Comparison of ENCODE assay signal across 10 cellular contexts in the genomic region with DNA sequence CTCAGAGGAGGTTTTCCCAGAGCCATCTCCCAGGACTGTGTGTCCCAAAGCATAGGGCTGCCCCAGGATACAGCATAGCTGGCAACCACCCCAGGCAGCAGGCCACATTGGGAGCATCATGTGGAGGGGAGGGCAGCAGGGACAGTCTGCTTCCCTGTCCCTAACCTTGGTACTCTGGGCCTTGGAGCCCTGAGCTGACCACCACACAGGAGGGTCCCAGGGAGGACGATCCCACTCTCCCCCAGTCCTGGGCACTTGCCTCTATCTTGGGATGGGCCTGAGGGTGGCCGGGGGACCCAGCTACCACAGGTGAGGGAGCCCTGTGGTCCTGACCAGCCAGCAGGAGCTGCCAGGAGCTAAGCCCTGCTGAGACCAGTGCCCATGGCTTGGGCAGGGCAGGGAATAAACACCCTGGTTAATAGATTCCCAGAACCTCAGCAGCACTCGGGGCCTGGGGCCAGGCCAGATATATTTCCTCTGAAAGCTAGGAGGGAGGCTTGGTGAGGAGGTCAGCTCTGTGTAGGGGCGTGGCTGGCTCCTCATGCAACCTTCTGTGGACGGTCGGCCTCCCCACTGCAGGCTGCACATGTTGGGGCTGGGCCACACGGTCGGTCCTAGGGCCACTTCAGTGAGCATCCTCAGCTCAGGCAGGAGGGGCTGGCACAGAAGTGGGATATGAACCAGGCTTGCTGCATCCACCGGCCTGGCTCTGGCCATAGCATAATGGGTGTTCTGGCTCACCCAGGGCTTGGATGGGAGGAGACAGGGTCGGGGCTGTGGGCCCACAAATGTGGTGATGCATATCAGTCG. TPM values are rescaled to one million over a fixed set of nuclear protein-coding genes. Genes with fewer than 3 reads are reported as not detected.
DNase-seq lines count a peak whose midpoint lies in the region; ATAC-seq, FAIRE-seq and TF ChIP-seq lines count a peak whose summit lies in the region.
"Had no signal": no experiment of that assay in that cellular context is flagged by ENCODE, and none has a peak within 500 bp of the region (broad histone marks: within the 10 kb centered on the region; RNA-seq: fewer than 3 reads in every experiment).

No MANE protein-coding gene starts in this region.

- no peak overlapping the region for H3K4me3 Mint-ChIP-seq in stimulated activated naive CD8-positive, alpha-beta T cell treated with anti-CD3 and anti-CD28 coated beads, Interleukin-15, Interleukin-2, amounts not matched to agents 100 ng/mL and 50 ng/mL, for 24 hours

- peak overlapping the region; percentile 80 for H3K27ac Mint-ChIP-seq in stimulated activated naive CD8-positive, alpha-beta T cell treated with anti-CD3 and anti-CD28 coated beads, Interleukin-15, Interleukin-2, amounts not matched to agents 100 ng/mL and 50 ng/mL, for 24 hours

- no peaks in the 10 kb centered on the region for H3K27me3 ChIP-seq in endothelial cell of umbilical vein (ENCODE audit: control insufficient read depth in 2 of 2, insufficient read depth in 2 of 2, low read length in 2 of 2)
- H3K27me3 ChIP-seq in parathyroid adenoma (ENCODE audit: control insufficient read depth, insufficient read depth, low read length) = no peaks in the 10 kb centered on the region
- no peaks in the 10 kb centered on the region for H3K27me3 ChIP-seq in vagina

- H3K79me2 ChIP-seq in endothelial cell of umbilical vein (ENCODE audit: control insufficient read depth, insufficient read depth, low read length) (peaks cover 13% of the 10 kb centered on the region), parathyroid adenoma (peaks cover 43% of the 10 kb centered on the region)

- no peaks in the 10 kb centered on the region for H3K27me3 Mint-ChIP-seq in stimulated activated naive CD8-positive, alpha-beta T cell treated with anti-CD3 and anti-CD28 coated beads, Interleukin-15, Interleukin-2, amounts not matched to agents 100 ng/mL and 50 ng/mL, for 24 hours

- CTCF ChIA-PET in endothelial cell of umbilical vein (lab: Charles Lee) = interaction anchor here (0.6 to 5.7 kb wide), 12 partner anchors 10 to 126 kb away, joined by 3 to 52 read pairs (median 4); partner anchors contain the start of gene CARD19

- H3K4me1 ChIP-seq in endothelial cell of umbilical vein (ENCODE audit: control insufficient read depth, extremely low read depth, insufficient read depth, low read length) (peaks cover 72% of the 10 kb centered on the region), parathyroid adenoma (peaks cover 46% of the 10 kb centered on the region), vagina (peaks cover 90% of the 10 kb centered on the region)

- H3K9me3 Mint-ChIP-seq in stimulated activated naive CD8-positive, alpha-beta T cell treated with anti-CD3 and anti-CD28 coated beads, Interleukin-15, Interleukin-2, amounts not matched to agents 100 ng/mL and 50 ng/mL, for 24 hours = no peaks in the 10 kb centered on the region

- H2AFZ ChIP-seq in endothelial cell of umbilical vein (ENCODE audit: low read depth, low read length) (no peak overlapping the region), parathyroid adenoma (no peak overlapping the region)

- intact Hi-C loops in endothelial cell of umbilical vein (cut with micrococcal nuclease) = loop anchor here (1.0 kb wide), 1 partner anchor 10 kb away; no protein-coding TSS in a partner anchor
- intact Hi-C loops in vagina (cut with DNase I) = no loop called here

- H3K4me1 Mint-ChIP-seq in stimulated activated naive CD8-positive, alpha-beta T cell treated with anti-CD3 and anti-CD28 coated beads, Interleukin-15, Interleukin-2, amounts not matched to agents 100 ng/mL and 50 ng/mL, for 24 hours (ENCODE audit: low read depth) = peaks cover 70% of the 10 kb centered on the region

- POLR2A ChIA-PET in endothelial cell of umbilical vein (lab: Charles Lee) = interaction anchor here (0.7 to 1.8 kb wide), 3 partner anchors 10 to 437 kb away, joined by 3 to 9 read pairs (median 3); partner anchors contain the start of gene CARD19

- H3K9me3 ChIP-seq in endothelial cell of umbilical vein (replicated peaks; ENCODE audit: control insufficient read depth, insufficient read depth, low read length) = no peaks in the 10 kb centered on the region
- H3K9me3 ChIP-seq in parathyroid adenoma (ENCODE audit: control insufficient read depth, low read length) = no peaks in the 10 kb centered on the region
- H3K9me3 ChIP-seq in vagina = no peaks in the 10 kb centered on the region

- no peak for TF ChIP-seq CTCF in endothelial cell of umbilical vein (IDR thresholded peaks at IDR 0.05; ENCODE audit: extremely low read depth in 1 of 2, insufficient read depth in 1 of 2, low read depth in 1 of 2, low read length in 2 of 2)
- no peak for TF ChIP-seq CTCF in parathyroid adenoma (IDR thresholded peaks at IDR 0.05)
- no peak for TF ChIP-seq CTCF in vagina (IDR thresholded peaks at IDR 0.05)
- no peak for TF ChIP-seq CTCF in omental fat pad (IDR thresholded peaks at IDR 0.05)

- H3K4me3 ChIP-seq in endothelial cell of umbilical vein (replicated peaks in 1 of 3; ENCODE audit: insufficient read depth in 1 of 3, low read depth in 1 of 3, low read length in 3 of 3) (no peak overlapping the region), parathyroid adenoma (ENCODE audit: low read depth, low read length) (no peak overlapping the region), vagina (no peak overlapping the region)

- FAIRE-seq in endothelial cell of umbilical vein (lab: Jason Lieb, UNC) = no peak
- FAIRE-seq in GM12892 (lab: Jason Lieb, UNC) = no peak

- peaks cover 18% of the 10 kb centered on the region for H3K36me3 Mint-ChIP-seq in stimulated activated naive CD8-positive, alpha-beta T cell treated with anti-CD3 and anti-CD28 coated beads, Interleukin-15, Interleukin-2, amounts not matched to agents 100 ng/mL and 50 ng/mL, for 24 hours (ENCODE audit: low read depth)

- TF ChIP-seq POLR2A in endothelial cell of umbilical vein (IDR thresholded peaks at IDR 0.05; ENCODE audit: low read depth, low read length) = no peak
- TF ChIP-seq POLR2A in vagina (IDR thresholded peaks at IDR 0.05) = no peak
- TF ChIP-seq POLR2A in GM12892 (IDR thresholded peaks at IDR 0.05; ENCODE audit: low read depth, low read length) = no peak

- dilution Hi-C loops in endothelial cell of umbilical vein (cut with MboI; ENCODE audit: extremely low pct_ligation_motif_present, low sequenced_read_pairs) = no loop called here

- H3K4me2 ChIP-seq in endothelial cell of umbilical vein (ENCODE audit: insufficient read depth, low read length) (no peak overlapping the region), parathyroid adenoma (ENCODE audit: low read length) (peak overlapping the region; percentile 93)

- H4K20me1 ChIP-seq in endothelial cell of umbilical vein (replicated peaks; ENCODE audit: control insufficient read depth, extremely low read depth, insufficient read depth, low read length) = no peaks in the 10 kb centered on the region

- H3K9ac ChIP-seq in endothelial cell of umbilical vein (replicated peaks; ENCODE audit: extremely low read depth, insufficient read depth, low read length) (no peak overlapping the region), parathyroid adenoma (no peak overlapping the region)

- ATAC-seq in stimulated activated naive CD8-positive, alpha-beta T cell treated with anti-CD3 and anti-CD28 coated beads, Interleukin-15, Interleukin-2, amounts not matched to agents 100 U/mL and 50 U/mL, for 24 hours = no peak
- no peak for ATAC-seq in omental fat pad (ENCODE audit: low FRiP score)

- H3K9me1 ChIP-seq in endothelial cell of umbilical vein (replicated peaks; ENCODE audit: control insufficient read depth, extremely low read depth, insufficient read depth, low read length) = no peaks in the 10 kb centered on the region

- BruUV-seq in endothelial cell of umbilical vein (replicated peaks; lab: Mats Ljungman, UMichigan) = no TSS peak

- H3K36me3 ChIP-seq in endothelial cell of umbilical vein (ENCODE audit: control insufficient read depth in 2 of 2, extremely low read depth in 1 of 2, insufficient read depth in 2 of 2, low read length in 2 of 2) (peaks cover 0 to 2% of the 10 kb centered on the region in 2 experiments), parathyroid adenoma (ENCODE audit: control insufficient read depth, insufficient read depth, low read length) (no peaks in the 10 kb centered on the region), vagina (peaks cover 0 to 5% of the 10 kb centered on the region in 2 donors)

- no peak for DNase-seq in stimulated activated naive CD8-positive, alpha-beta T cell treated with anti-CD3 and anti-CD28 coated beads, Interleukin-15, Interleukin-2, amounts not matched to agents 100 U/mL and 50 U/mL, for 24 hours
- DNase-seq in endothelial cell of umbilical vein (ENCODE audit: low read depth, low spot score) = no peak
- no peak for DNase-seq in vagina (ENCODE audit: extremely low spot score in 2 of 2)
- DNase-seq in omental fat pad (ENCODE audit: low spot score) = no peak
- no peak for DNase-seq in GM12892 (ENCODE audit: insufficient read length)
- no peak for DNase-seq in NCI-H2171 (lab: John Stamatoyannopoulos, UW)
- DNase-seq: activated CD4-positive, alpha-beta T cell treated with anti-CD3 and anti-CD28 coated beads, Interleukin-2, amount 50 U/mL, for 1 hour; EL had no signal

- H3K27ac ChIP-seq in endothelial cell of umbilical vein (ENCODE audit: insufficient read depth, low read depth, low read length) (peak overlapping the region; percentile 54), parathyroid adenoma (peak overlapping the region; percentile 44), vagina (peak overlapping the region; percentile 99)

RNA-seq across cellular contexts. Expression of gene NINJ1, which starts 4.2 kb away (rescaled TPM):
- total RNA-seq in endothelial cell of umbilical vein (31.5 and 42.2 TPM in 2 replicates), vagina (78.6 TPM), omental fat pad (100 to 1,000 TPM in 2 of 4 donors, 10 to 100 TPM in 2; 63.3 to 137 (median 104) TPM)
- 57.7 and 75.4 TPM in 2 replicates for polyA plus RNA-seq in endothelial cell of umbilical vein
- polyA plus RNA-seq in endothelial cell of umbilical vein (2011; cell fraction: cytosol; rRNA removed) = 41.6 and 45.2 TPM in 2 replicates
- 13.5 and 16.1 TPM in 2 replicates for polyA plus RNA-seq in endothelial cell of umbilical vein (2011; cell fraction: nucleus; rRNA removed)
- polyA plus RNA-seq in endothelial cell of umbilical vein (2012) = 47.0 and 62.3 TPM in 2 replicates
- polyA minus RNA-seq in endothelial cell of umbilical vein = 17.9 and 23.1 TPM in 2 replicates
- 9.3 TPM for polyA minus RNA-seq in endothelial cell of umbilical vein (2011; cell fraction: cytosol; rRNA and poly(A)+ RNA removed)
- polyA minus RNA-seq in endothelial cell of umbilical vein (2011; cell fraction: nucleus; rRNA and poly(A)+ RNA removed) = 6.6 and 11.2 TPM in 2 replicates
- polyA plus RNA-seq in GM12892 (2012; ENCODE audit: missing spikeins) = 17.5 TPM

RNA-seq across cellular contexts. Expression of gene CARD19, which starts 33.9 kb away (rescaled TPM):
- total RNA-seq in endothelial cell of umbilical vein (45.7 and 58.4 TPM in 2 replicates), vagina (63.3 TPM), omental fat pad (10 to 100 TPM; 45.7 to 76.5 (median 57.9) TPM)
- 148 and 238 TPM in 2 replicates for polyA plus RNA-seq in endothelial cell of umbilical vein
- polyA plus RNA-seq in endothelial cell of umbilical vein (2011; cell fraction: cytosol; rRNA removed) = 73.7 and 99.6 TPM in 2 replicates
- polyA plus RNA-seq in endothelial cell of umbilical vein (2011; cell fraction: nucleus; rRNA removed) = 77.8 and 80.0 TPM in 2 replicates
- polyA plus RNA-seq in endothelial cell of umbilical vein (2012) = 44.0 and 78.6 TPM in 2 replicates
- 25.4 and 36.1 TPM in 2 replicates for polyA minus RNA-seq in endothelial cell of umbilical vein
- 7.7 TPM for polyA minus RNA-seq in endothelial cell of umbilical vein (2011; cell fraction: cytosol; rRNA and poly(A)+ RNA removed)
- 18.2 and 21.8 TPM in 2 replicates for polyA minus RNA-seq in endothelial cell of umbilical vein (2011; cell fraction: nucleus; rRNA and poly(A)+ RNA removed)
- 5.3 TPM for polyA plus RNA-seq in GM12892 (2012; ENCODE audit: missing spikeins)

RNA-seq across cellular contexts. Expression of gene WNK2, which starts 54.0 kb away (rescaled TPM):
- total RNA-seq in endothelial cell of umbilical vein (not detected in 2 replicates), vagina (24.8 TPM), omental fat pad (1 to 10 TPM in 1 of 4 donors, under 1 TPM in 3; 0.28 to 1.7 (median 0.47) TPM)
- not detected in 2 replicates for polyA plus RNA-seq in endothelial cell of umbilical vein
- not detected in 2 replicates for polyA plus RNA-seq in endothelial cell of umbilical vein (2011; cell fraction: cytosol; rRNA removed)
- not detected in 2 replicates for polyA plus RNA-seq in endothelial cell of umbilical vein (2011; cell fraction: nucleus; rRNA removed)
- 0.05 TPM in 1 of 2 replicates, not detected in the other for polyA plus RNA-seq in endothelial cell of umbilical vein (2012)
- not detected in 2 replicates for polyA minus RNA-seq in endothelial cell of umbilical vein
- polyA minus RNA-seq in endothelial cell of umbilical vein (2011; cell fraction: cytosol; rRNA and poly(A)+ RNA removed) = 5.7 TPM
- polyA minus RNA-seq in endothelial cell of umbilical vein (2011; cell fraction: nucleus; rRNA and poly(A)+ RNA removed) = not detected in 2 replicates
- not detected for polyA plus RNA-seq in GM12892 (2012; ENCODE audit: missing spikeins)

Comparison
In these comparisons a context has a peak if more than half of its experiments do, and no peak if none do; other contexts are left out.
1. H3K27ac ChIP-seq: peak in every context shown above with its lines; median percentile 99 in vagina; 54 in endothelial cell of umbilical vein; 44 in parathyroid adenoma.